In genomic region chr1:197173571-197174482, GRCh38 we compare ENCODE assay signal across 1 cellular context.
TF ChIP-seq lines count a peak whose summit lies in the region.

No MANE protein-coding gene starts in this region.

TF ChIP-seq in HepG2, 621 proteins besides CTCF, POLR2A, EP300 and RAD21 (continued from another document and continues in another):
- no peak for TF ChIP-seq MTF2 (CRISPR knock-in tag; IDR thresholded peaks at IDR 0.05; ENCODE audit: borderline replicate concordance)
- TF ChIP-seq NCOA2 (CRISPR knock-in tag; IDR thresholded peaks at IDR 0.05) = peak; percentile 93
- TF ChIP-seq TOPORS (CRISPR knock-in tag; IDR thresholded peaks at IDR 0.05) = no peak
- TF ChIP-seq MYNN (CRISPR knock-in tag; IDR thresholded peaks at IDR 0.05; ENCODE audit: low read depth) = no peak
- TF ChIP-seq ZNF644 (CRISPR knock-in tag; IDR thresholded peaks at IDR 0.05; ENCODE audit: low read depth) = peak; percentile 58; the same call in 1 of the 2 replicates
- TF ChIP-seq SOX13 (IDR thresholded peaks at IDR 0.05) = peak; percentile 61; the same call in 1 of the 2 replicates
- peak in 1 of 2 experiments; percentile 88; a peak in 2 of 4 replicates for TF ChIP-seq SOX13 (CRISPR knock-in tag; conservative IDR thresholded peaks at IDR 0.05 in 1 of 2, IDR thresholded peaks at IDR 0.05 in 1 of 2)
- TF ChIP-seq ZNF720 (CRISPR knock-in tag; IDR thresholded peaks at IDR 0.05) = no peak
- peak; percentile 89 for TF ChIP-seq GATA4 (IDR thresholded peaks at IDR 0.05; ENCODE audit: borderline replicate concordance, low read depth)
- TF ChIP-seq LCORL (IDR thresholded peaks at IDR 0.05) = peak; percentile 51; the same call in 1 of the 2 replicates
- TF ChIP-seq LCORL (CRISPR knock-in tag; IDR thresholded peaks at IDR 0.05) = peak; percentile 62
- TF ChIP-seq, protein P1, sequence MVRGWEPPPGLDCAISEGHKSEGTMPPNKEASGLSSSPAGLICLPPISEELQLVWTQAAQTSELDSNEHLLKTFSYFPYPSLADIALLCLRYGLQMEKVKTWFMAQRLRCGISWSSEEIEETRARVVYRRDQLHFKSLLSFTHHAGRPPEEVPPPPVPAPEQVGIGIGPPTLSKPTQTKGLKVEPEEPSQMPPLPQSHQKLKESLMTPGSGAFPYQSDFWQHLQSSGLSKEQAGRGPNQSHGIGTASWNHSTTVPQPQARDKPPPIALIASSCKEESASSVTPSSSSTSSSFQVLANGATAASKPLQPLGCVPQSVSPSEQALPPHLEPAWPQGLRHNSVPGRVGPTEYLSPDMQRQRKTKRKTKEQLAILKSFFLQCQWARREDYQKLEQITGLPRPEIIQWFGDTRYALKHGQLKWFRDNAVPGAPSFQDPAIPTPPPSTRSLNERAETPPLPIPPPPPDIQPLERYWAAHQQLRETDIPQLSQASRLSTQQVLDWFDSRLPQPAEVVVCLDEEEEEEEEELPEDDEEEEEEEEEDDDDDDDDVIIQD (CRISPR knock-in tag; IDR thresholded peaks at IDR 0.05; ENCODE audit: low read depth) = peak; percentile 93
- 0 out of 2 replicates have a peak, but pooled peaks have one; percentile 46 for TF ChIP-seq KDM3A (CRISPR knock-in tag; IDR thresholded peaks at IDR 0.05; ENCODE audit: low read depth)
- no peak for TF ChIP-seq SOX6 (IDR thresholded peaks at IDR 0.05)
- peak; percentile 86 for TF ChIP-seq SOX6 (CRISPR knock-in tag; IDR thresholded peaks at IDR 0.05)
- no peak for TF ChIP-seq BORCS8-MEF2B (CRISPR knock-in tag; IDR thresholded peaks at IDR 0.05)
- TF ChIP-seq DPF2 (CRISPR knock-in tag; IDR thresholded peaks at IDR 0.05; ENCODE audit: borderline replicate concordance, low read depth) = peak; percentile 93
- no peak for TF ChIP-seq U2AF1 (optimal IDR thresholded peaks at IDR 0.05; ENCODE audit: low read depth, low read length)
- no peak for TF ChIP-seq ZNF691 (CRISPR knock-in tag; IDR thresholded peaks at IDR 0.05; ENCODE audit: borderline replicate concordance, low read depth)
- TF ChIP-seq, protein P2, sequence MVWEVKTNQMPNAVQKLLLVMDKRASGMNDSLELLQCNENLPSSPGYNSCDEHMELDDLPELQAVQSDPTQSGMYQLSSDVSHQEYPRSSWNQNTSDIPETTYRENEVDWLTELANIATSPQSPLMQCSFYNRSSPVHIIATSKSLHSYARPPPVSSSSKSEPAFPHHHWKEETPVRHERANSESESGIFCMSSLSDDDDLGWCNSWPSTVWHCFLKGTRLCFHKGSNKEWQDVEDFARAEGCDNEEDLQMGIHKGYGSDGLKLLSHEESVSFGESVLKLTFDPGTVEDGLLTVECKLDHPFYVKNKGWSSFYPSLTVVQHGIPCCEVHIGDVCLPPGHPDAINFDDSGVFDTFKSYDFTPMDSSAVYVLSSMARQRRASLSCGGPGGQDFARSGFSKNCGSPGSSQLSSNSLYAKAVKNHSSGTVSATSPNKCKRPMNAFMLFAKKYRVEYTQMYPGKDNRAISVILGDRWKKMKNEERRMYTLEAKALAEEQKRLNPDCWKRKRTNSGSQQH (CRISPR knock-in tag; IDR thresholded peaks at IDR 0.05; ENCODE audit: low read depth) = no peak
- no peak for TF ChIP-seq ZNF7 (CRISPR knock-in tag; IDR thresholded peaks at IDR 0.05)
- peak; percentile 65; the same call in 1 of the 2 replicates for TF ChIP-seq ZNF670 (CRISPR knock-in tag; IDR thresholded peaks at IDR 0.05; ENCODE audit: borderline replicate concordance)
- peak; percentile 30 for TF ChIP-seq PATZ1 (CRISPR knock-in tag; IDR thresholded peaks at IDR 0.05)
- peak; percentile 53; the same call in 1 of the 2 replicates for TF ChIP-seq MLX (CRISPR knock-in tag; IDR thresholded peaks at IDR 0.05)
- 0 out of 2 replicates have a peak, but pooled peaks have one; percentile 71 for TF ChIP-seq ZNF614 (CRISPR knock-in tag; IDR thresholded peaks at IDR 0.05; ENCODE audit: borderline replicate concordance)
- peak; percentile 93 to 97 for TF ChIP-seq NR2F1 (CRISPR knock-in tag; IDR thresholded peaks at IDR 0.05)
- TF ChIP-seq, protein P3, sequence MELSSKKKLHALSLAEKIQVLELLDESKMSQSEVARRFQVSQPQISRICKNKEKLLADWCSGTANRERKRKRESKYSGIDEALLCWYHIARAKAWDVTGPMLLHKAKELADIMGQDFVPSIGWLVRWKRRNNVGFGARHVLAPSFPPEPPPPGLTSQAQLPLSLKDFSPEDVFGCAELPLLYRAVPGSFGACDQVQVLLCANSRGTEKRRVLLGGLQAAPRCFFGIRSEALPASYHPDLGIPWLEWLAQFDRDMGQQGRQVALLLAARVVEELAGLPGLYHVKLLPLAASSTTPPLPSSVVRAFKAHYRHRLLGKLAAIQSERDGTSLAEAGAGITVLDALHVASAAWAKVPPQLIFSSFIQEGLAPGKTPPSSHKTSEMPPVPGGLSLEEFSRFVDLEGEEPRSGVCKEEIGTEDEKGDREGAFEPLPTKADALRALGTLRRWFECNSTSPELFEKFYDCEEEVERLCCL (CRISPR knock-in tag; IDR thresholded peaks at IDR 0.05; ENCODE audit: borderline replicate concordance) = no peak
- TF ChIP-seq, protein P4, sequence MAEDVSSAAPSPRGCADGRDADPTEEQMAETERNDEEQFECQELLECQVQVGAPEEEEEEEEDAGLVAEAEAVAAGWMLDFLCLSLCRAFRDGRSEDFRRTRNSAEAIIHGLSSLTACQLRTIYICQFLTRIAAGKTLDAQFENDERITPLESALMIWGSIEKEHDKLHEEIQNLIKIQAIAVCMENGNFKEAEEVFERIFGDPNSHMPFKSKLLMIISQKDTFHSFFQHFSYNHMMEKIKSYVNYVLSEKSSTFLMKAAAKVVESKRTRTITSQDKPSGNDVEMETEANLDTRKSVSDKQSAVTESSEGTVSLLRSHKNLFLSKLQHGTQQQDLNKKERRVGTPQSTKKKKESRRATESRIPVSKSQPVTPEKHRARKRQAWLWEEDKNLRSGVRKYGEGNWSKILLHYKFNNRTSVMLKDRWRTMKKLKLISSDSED (CRISPR knock-in tag; IDR thresholded peaks at IDR 0.05) = no peak
- TF ChIP-seq POGZ (CRISPR knock-in tag; IDR thresholded peaks at IDR 0.05) = peak; percentile 79
- no peak for TF ChIP-seq SATB2 (CRISPR knock-in tag; IDR thresholded peaks at IDR 0.05)
- no peak for TF ChIP-seq ZNF547 (CRISPR knock-in tag; IDR thresholded peaks at IDR 0.05)
- TF ChIP-seq ZNF746 (CRISPR knock-in tag; IDR thresholded peaks at IDR 0.05) = no peak
- TF ChIP-seq ZGPAT (CRISPR knock-in tag; IDR thresholded peaks at IDR 0.05) = peak; percentile 75
- 0 out of 2 replicates have a peak, but pooled peaks have one; percentile 15 for TF ChIP-seq ZBTB21 (CRISPR knock-in tag; IDR thresholded peaks at IDR 0.05)
- TF ChIP-seq SP1 (IDR thresholded peaks at IDR 0.05) = no peak
- TF ChIP-seq SP1 (CRISPR knock-in tag; IDR thresholded peaks at IDR 0.05) = no peak
- no peak for TF ChIP-seq ZNF333 (CRISPR knock-in tag; IDR thresholded peaks at IDR 0.05; ENCODE audit: borderline replicate concordance)
- TF ChIP-seq ARID5B (CRISPR knock-in tag; IDR thresholded peaks at IDR 0.05) = peak; percentile 98
- no peak for TF ChIP-seq ZBTB3 (CRISPR knock-in tag; IDR thresholded peaks at IDR 0.05; ENCODE audit: borderline replicate concordance, low read depth)
- TF ChIP-seq ELF1 (CRISPR knock-in tag; IDR thresholded peaks at IDR 0.05) = peak; percentile 69
- peak; percentile 94 for TF ChIP-seq NR2F2 (IDR thresholded peaks at IDR 0.05; ENCODE audit: borderline replicate concordance, low read depth)
- 0 out of 2 replicates have a peak, but pooled peaks have one; percentile 22 for TF ChIP-seq NFYC (CRISPR knock-in tag; IDR thresholded peaks at IDR 0.05)
- TF ChIP-seq PHF21A (CRISPR knock-in tag; IDR thresholded peaks at IDR 0.05) = peak; percentile 42; the same call in 1 of the 2 replicates
- TF ChIP-seq, protein P5, sequence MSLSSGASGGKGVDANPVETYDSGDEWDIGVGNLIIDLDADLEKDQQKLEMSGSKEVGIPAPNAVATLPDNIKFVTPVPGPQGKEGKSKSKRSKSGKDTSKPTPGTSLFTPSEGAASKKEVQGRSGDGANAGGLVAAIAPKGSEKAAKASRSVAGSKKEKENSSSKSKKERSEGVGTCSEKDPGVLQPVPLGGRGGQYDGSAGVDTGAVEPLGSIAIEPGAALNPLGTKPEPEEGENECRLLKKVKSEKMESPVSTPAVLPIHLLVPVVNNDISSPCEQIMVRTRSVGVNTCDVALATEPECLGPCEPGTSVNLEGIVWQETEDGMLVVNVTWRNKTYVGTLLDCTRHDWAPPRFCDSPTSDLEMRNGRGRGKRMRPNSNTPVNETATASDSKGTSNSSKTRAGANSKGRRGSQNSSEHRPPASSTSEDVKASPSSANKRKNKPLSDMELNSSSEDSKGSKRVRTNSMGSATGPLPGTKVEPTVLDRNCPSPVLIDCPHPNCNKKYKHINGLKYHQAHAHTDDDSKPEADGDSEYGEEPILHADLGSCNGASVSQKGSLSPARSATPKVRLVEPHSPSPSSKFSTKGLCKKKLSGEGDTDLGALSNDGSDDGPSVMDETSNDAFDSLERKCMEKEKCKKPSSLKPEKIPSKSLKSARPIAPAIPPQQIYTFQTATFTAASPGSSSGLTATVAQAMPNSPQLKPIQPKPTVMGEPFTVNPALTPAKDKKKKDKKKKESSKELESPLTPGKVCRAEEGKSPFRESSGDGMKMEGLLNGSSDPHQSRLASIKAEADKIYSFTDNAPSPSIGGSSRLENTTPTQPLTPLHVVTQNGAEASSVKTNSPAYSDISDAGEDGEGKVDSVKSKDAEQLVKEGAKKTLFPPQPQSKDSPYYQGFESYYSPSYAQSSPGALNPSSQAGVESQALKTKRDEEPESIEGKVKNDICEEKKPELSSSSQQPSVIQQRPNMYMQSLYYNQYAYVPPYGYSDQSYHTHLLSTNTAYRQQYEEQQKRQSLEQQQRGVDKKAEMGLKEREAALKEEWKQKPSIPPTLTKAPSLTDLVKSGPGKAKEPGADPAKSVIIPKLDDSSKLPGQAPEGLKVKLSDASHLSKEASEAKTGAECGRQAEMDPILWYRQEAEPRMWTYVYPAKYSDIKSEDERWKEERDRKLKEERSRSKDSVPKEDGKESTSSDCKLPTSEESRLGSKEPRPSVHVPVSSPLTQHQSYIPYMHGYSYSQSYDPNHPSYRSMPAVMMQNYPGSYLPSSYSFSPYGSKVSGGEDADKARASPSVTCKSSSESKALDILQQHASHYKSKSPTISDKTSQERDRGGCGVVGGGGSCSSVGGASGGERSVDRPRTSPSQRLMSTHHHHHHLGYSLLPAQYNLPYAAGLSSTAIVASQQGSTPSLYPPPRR (CRISPR knock-in tag; IDR thresholded peaks at IDR 0.05; ENCODE audit: borderline replicate concordance) = peak; percentile 76
- peak; percentile 91 for TF ChIP-seq PPARG (CRISPR knock-in tag; conservative IDR thresholded peaks at IDR 0.05)
- no peak for TF ChIP-seq HNRNPLL (IDR thresholded peaks at IDR 0.05; ENCODE audit: low read depth, low read length, poor library complexity, severe bottlenecking)
